10 cellular contexts compared by ENCODE assay signal in the genomic region with DNA sequence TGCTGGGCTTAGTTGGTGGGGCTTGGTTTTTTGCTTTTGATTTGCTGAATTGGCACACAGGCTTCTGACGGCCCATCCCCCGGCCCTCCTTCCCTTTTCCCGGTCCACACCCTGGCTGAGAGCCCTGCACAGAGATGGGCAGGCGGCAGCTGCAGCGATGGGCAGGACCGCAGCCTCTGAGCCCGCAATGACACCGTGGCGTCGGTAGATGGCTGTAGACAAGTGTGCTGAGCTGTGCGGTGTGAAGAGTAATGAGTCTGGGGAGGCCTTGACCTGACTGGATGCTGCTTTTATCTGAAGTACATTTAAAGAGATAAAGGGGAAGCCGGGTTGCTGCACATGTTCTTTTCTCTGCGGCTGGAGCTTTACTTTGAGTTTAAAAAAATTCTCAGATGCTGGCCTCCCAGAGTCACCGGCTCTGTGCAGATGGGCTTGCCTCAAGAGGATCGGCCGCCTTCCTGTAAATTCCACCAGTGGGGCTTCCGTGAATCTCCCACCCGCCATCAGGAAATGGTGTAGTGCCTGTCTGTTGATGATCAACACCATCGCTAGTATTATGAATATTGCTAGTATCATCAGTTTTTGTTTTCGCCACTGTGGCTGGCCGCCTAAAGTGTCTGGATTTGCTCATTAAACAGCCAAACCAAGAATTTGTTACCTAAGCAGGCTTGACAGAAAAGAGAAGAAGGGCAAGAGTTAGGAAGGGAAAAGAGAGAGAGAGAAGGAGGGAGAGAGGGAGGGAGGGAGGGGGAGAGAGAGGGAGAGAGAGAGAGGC.
DNase-seq lines count a peak whose midpoint lies in the region; FAIRE-seq and TF ChIP-seq lines count a peak whose summit lies in the region.
"Had no signal": no experiment of that assay in that cellular context is flagged by ENCODE, and none has a peak within 500 bp of the region (broad histone marks: within the 10 kb centered on the region; RNA-seq: fewer than 3 reads in every experiment).

No MANE protein-coding gene starts in this region.

- in situ Hi-C loops in GM13977 (cut with MboI; ENCODE audit: low pct_unique_long_range_greater_than_20kb, low sequenced_read_pairs, unreplicated experiment): no loop called here

- H3K27ac Mint-ChIP-seq in brain: peak overlapping the region in 3 of 5 experiments; percentile 25 to 49 (median 40)
- H3K27ac Mint-ChIP-seq in activated CD4-positive, alpha-beta memory T cell treated with anti-CD3 and anti-CD28 coated beads for 36 hours: no peak overlapping the region

- intact Hi-C loops in activated CD4-positive, alpha-beta memory T cell treated with anti-CD3 and anti-CD28 coated beads for 36 hours (cut with micrococcal nuclease): no loop called here

- POLR2A ChIA-PET in activated CD4-positive, alpha-beta memory T cell treated with anti-CD3 and anti-CD28 coated beads for 36 hours (lab: Charles Lee): no interaction called here

- peak overlapping the region in 3 of 5 experiments; percentile 33 to 76 (median 64) for H3K4me3 Mint-ChIP-seq in brain
- no peak overlapping the region for H3K4me3 Mint-ChIP-seq in activated CD4-positive, alpha-beta memory T cell treated with anti-CD3 and anti-CD28 coated beads for 36 hours

- FAIRE-seq in RCC 7860 (lab: Jason Lieb, UNC): no peak
- FAIRE-seq: pancreas had no signal

- DNase-seq in D341Med (ENCODE audit: low spot score) (peak; percentile 81), NCI-H146 treated with DMSO at 0.1 percent for 48 hours (lab: John Stamatoyannopoulos, UW; ENCODE audit: unreplicated experiment) (peak; percentile 9), myocyte (ENCODE audit: low read depth) (peak; percentile 42), RCC 7860 (ENCODE audit: low spot score) (no peak), GM13977 (ENCODE audit: low spot score) (no peak), AG08395 (ENCODE audit: low spot score) (no peak)
- no peak for DNase-seq in activated CD4-positive, alpha-beta memory T cell treated with anti-CD3 and anti-CD28 coated beads for 36 hours
- DNase-seq: GM23248 had no signal

- H3K9me3 Mint-ChIP-seq in brain: peaks cover 0 to 9% (median 0%) of the 10 kb centered on the region in 5 experiments
- peaks cover 11% of the 10 kb centered on the region for H3K9me3 Mint-ChIP-seq in activated CD4-positive, alpha-beta memory T cell treated with anti-CD3 and anti-CD28 coated beads for 36 hours

- CTCF ChIA-PET in activated CD4-positive, alpha-beta memory T cell treated with anti-CD3 and anti-CD28 coated beads for 36 hours (lab: Charles Lee): no interaction called here

- H3K27me3 Mint-ChIP-seq in brain: peaks cover 48% of the 10 kb centered on the region
- no peaks in the 10 kb centered on the region for H3K27me3 Mint-ChIP-seq in activated CD4-positive, alpha-beta memory T cell treated with anti-CD3 and anti-CD28 coated beads for 36 hours

- peaks cover 54% of the 10 kb centered on the region for H3K4me1 Mint-ChIP-seq in brain
- no peaks in the 10 kb centered on the region for H3K4me1 Mint-ChIP-seq in activated CD4-positive, alpha-beta memory T cell treated with anti-CD3 and anti-CD28 coated beads for 36 hours (ENCODE audit: low read depth)

- peak; percentile 52 to 76 for TF ChIP-seq CTCF in brain (conservative IDR thresholded peaks at IDR 0.05)
- no peak for TF ChIP-seq CTCF in GM13977 (IDR thresholded peaks at IDR 0.05; ENCODE audit: extremely low read depth, insufficient read depth, missing control alignments)

- H3K36me3 Mint-ChIP-seq in brain: no peaks in the 10 kb centered on the region
- no peaks in the 10 kb centered on the region for H3K36me3 Mint-ChIP-seq in activated CD4-positive, alpha-beta memory T cell treated with anti-CD3 and anti-CD28 coated beads for 36 hours

Comparison
In these comparisons a context has a peak if more than half of its experiments do, and no peak if none do; other contexts are left out.
1. DNase-seq: peak in D341Med (single experiment), NCI-H146 treated with DMSO at 0.1 percent for 48 hours (single experiment) and myocyte (single experiment); none in RCC 7860 (single experiment), GM13977 (single experiment), activated CD4-positive, alpha-beta memory T cell treated with anti-CD3 and anti-CD28 coated beads for 36 hours (single experiment) and AG08395 (single experiment).